Comparison of ENCODE assay signal across 1 cellular context in the genomic region with DNA sequence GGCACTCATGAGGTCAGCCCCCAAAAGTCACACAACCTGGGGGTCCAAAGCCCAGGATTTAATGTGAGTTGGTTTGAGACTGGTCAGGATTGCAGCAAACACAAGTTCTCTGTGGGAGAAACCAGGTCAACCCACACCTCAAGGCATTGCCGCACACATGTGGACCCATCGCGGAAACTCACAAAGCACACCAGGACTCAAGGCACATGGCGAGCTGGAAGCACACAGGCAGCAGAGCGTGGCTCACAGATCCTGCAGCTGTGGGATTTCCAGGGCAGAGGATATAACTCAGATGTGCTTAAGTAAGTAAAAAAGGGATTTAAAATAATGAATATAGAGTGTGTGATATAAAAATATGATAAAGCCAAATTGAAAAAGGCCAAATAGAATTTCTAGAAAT.
TF ChIP-seq lines count a peak whose summit lies in the region.

No MANE protein-coding gene starts in this region.

TF ChIP-seq in HepG2, 621 proteins besides CTCF, POLR2A, EP300 and RAD21:
- TF ChIP-seq, protein P1, sequence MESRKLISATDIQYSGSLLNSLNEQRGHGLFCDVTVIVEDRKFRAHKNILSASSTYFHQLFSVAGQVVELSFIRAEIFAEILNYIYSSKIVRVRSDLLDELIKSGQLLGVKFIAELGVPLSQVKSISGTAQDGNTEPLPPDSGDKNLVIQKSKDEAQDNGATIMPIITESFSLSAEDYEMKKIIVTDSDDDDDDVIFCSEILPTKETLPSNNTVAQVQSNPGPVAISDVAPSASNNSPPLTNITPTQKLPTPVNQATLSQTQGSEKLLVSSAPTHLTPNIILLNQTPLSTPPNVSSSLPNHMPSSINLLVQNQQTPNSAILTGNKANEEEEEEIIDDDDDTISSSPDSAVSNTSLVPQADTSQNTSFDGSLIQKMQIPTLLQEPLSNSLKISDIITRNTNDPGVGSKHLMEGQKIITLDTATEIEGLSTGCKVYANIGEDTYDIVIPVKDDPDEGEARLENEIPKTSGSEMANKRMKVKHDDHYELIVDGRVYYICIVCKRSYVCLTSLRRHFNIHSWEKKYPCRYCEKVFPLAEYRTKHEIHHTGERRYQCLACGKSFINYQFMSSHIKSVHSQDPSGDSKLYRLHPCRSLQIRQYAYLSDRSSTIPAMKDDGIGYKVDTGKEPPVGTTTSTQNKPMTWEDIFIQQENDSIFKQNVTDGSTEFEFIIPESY (CRISPR knock-in tag; IDR thresholded peaks at IDR 0.05) = peak; percentile 42; the same call in 1 of the 2 replicates
- TF ChIP-seq SNRNP70 (IDR thresholded peaks at IDR 0.05; ENCODE audit: low read depth, low read length) = no peak
TF ChIP-seq in HepG2: peak in this region for 1.
